ENCODE assay signal across 10 cellular contexts in genomic region chr3:45597581-45597980, GRCh38. TPM values are rescaled to one million over a fixed set of nuclear protein-coding genes. Genes with fewer than 3 reads are reported as not detected.
DNase-seq lines count a peak whose midpoint lies in the region; ATAC-seq, FAIRE-seq and TF ChIP-seq lines count a peak whose summit lies in the region.
"Had no signal": no experiment of that assay in that cellular context is flagged by ENCODE, and none has a peak within 500 bp of the region (broad histone marks: within the 10 kb centered on the region; RNA-seq: fewer than 3 reads in every experiment).

No MANE protein-coding gene starts in this region.

- H3K27me3 ChIP-seq in ascending aorta (no peaks in the 10 kb centered on the region), muscle layer of duodenum (ENCODE audit: low read depth, low read length) (no peaks in the 10 kb centered on the region)

- no peak for TF ChIP-seq POLR2A in A549 (IDR thresholded peaks at IDR 0.05; ENCODE audit: low read length)

- TF ChIP-seq CTCF in A549 (IDR thresholded peaks at IDR 0.05) (no peak), HFF-Myc (IDR thresholded peaks at IDR 0.05; ENCODE audit: low read depth, low read length, missing control alignments) (no peak), ascending aorta (IDR thresholded peaks at IDR 0.05) (no peak)

- H3K27ac ChIP-seq in A549: peak overlapping the region; percentile 30 to 94
- H3K27ac ChIP-seq in ascending aorta: peak overlapping the region; percentile 91 to 96
- H3K27ac ChIP-seq in muscle layer of duodenum (ENCODE audit: low read length): no peak overlapping the region

- POLR2A ChIA-PET in A549 (lab: Yijun Ruan, JAX): no interaction called here

- CTCF ChIA-PET in A549 (lab: Yijun Ruan, JAX): interaction anchor here (0.9 to 7.4 kb wide), 4 partner anchors 21 to 64 kb away, joined by 3 to 59 read pairs (median 4); no protein-coding TSS in a partner anchor

- DNase-seq in A549 (ENCODE audit: low read depth in 1 of 2, low spot score in 1 of 2): no peak
- DNase-seq in HFF-Myc (ENCODE audit: extremely low read depth, low read depth): no peak
- DNase-seq in ascending aorta (ENCODE audit: low spot score in 2 of 2): no peak
- no peak for DNase-seq in DMS 273 (lab: John Stamatoyannopoulos, UW; ENCODE audit: unreplicated experiment)
- DNase-seq in cerebellum (ENCODE audit: low spot score): no peak
- DNase-seq in OCI-M2 (lab: John Stamatoyannopoulos, UW; ENCODE audit: unreplicated experiment): no peak
- DNase-seq: NCI-H1417 treated with DMSO at 0.1 percent for 48 hours had no signal

- no peaks in the 10 kb centered on the region for H3K9me3 ChIP-seq in A549
- H3K9me3 ChIP-seq in ascending aorta: no peaks in the 10 kb centered on the region
- no peaks in the 10 kb centered on the region for H3K9me3 ChIP-seq in muscle layer of duodenum (ENCODE audit: control insufficient read depth in 1 of 2, low read length in 2 of 2)

- ATAC-seq in A549 (no peak), GM18511 (IDR thresholded peaks at IDR 0.05; ENCODE audit: unreplicated experiment) (no peak)
- ATAC-seq: sciatic nerve had no signal

- peak overlapping the region; percentile 63 for H3K4me3 ChIP-seq in A549
- peak overlapping the region; percentile 54 for H3K4me3 ChIP-seq in HFF-Myc (replicated peaks; ENCODE audit: low read depth, low read length)
- H3K4me3 ChIP-seq in ascending aorta: peak overlapping the region in 1 of 2 donors; percentile 81
- H3K4me3 ChIP-seq in muscle layer of duodenum (ENCODE audit: low read depth in 1 of 2, low read length in 2 of 2): peak overlapping the region; percentile 1 to 80

- TF ChIP-seq RAD21 in A549 (conservative IDR thresholded peaks at IDR 0.05 in 1 of 2, IDR thresholded peaks at IDR 0.05 in 1 of 2): no peak

- H3K36me3 ChIP-seq in ascending aorta (no peaks in the 10 kb centered on the region), muscle layer of duodenum (ENCODE audit: control insufficient read depth in 1 of 2, insufficient read depth in 2 of 2, low read length in 2 of 2) (peaks cover 0 to 6% of the 10 kb centered on the region in 2 donors)

- peaks cover 48% of the 10 kb centered on the region for H3K4me1 ChIP-seq in A549
- peaks cover 30 to 67% of the 10 kb centered on the region in 2 donors for H3K4me1 ChIP-seq in ascending aorta
- peaks cover 23 to 58% of the 10 kb centered on the region in 2 donors for H3K4me1 ChIP-seq in muscle layer of duodenum (ENCODE audit: control insufficient read depth in 1 of 2, insufficient read depth in 2 of 2, low read length in 2 of 2)

- 21% methylated on average over 4 of the region's 6 CpGs for WGBS in A549 (ENCODE audit: missing lambda C conversion rate)

- no peak for FAIRE-seq in A549 (lab: Jason Lieb, UNC)

- intact Hi-C loops in ascending aorta (cut with DNase I): loop anchor here (10.0 kb wide), 2 partner anchors 247 to 397 kb away; partner anchors contain the start of genes FYCO1 and LZTFL1

- H3K4me2 ChIP-seq in A549: peak overlapping the region; percentile 94

- no peak for TF ChIP-seq EP300 in A549 (IDR thresholded peaks at IDR 0.05)

TF ChIP-seq in A549, 52 proteins besides CTCF, POLR2A, EP300 and RAD21:
- TF ChIP-seq HDAC2 (IDR thresholded peaks at IDR 0.05): no peak
- no peak for TF ChIP-seq RNF2 (IDR thresholded peaks at IDR 0.05; ENCODE audit: borderline replicate concordance, low read depth)
- TF ChIP-seq MAZ (IDR thresholded peaks at IDR 0.05; ENCODE audit: borderline replicate concordance, low read depth, low read length): no peak
- no peak for TF ChIP-seq MYC (IDR thresholded peaks at IDR 0.05; ENCODE audit: borderline replicate concordance, low read length)
- no peak for TF ChIP-seq TP53 (CRISPR knock-in tag; IDR thresholded peaks at IDR 0.05)
- no peak for TF ChIP-seq CHD2 (IDR thresholded peaks at IDR 0.05; ENCODE audit: low read length, partially characterized antibody)
- TF ChIP-seq NFE2L2 (conservative IDR thresholded peaks at IDR 0.05; ENCODE audit: low read length): no peak
TF ChIP-seq in A549: peak in this region for 0.

RNA-seq across cellular contexts. Expression of gene LIMD1, which starts 3.0 kb away (rescaled TPM):
- polyA plus RNA-seq in A549 (2011; rRNA removed): 30.7 and 38.6 TPM in 2 replicates
- 14.9 and 20.0 TPM in 2 replicates for polyA plus RNA-seq in A549 (2012; cell fraction: cytosol; rRNA removed)
- polyA plus RNA-seq in A549 (2012; cell fraction: nucleus; rRNA removed): 48.7 and 51.2 TPM in 2 replicates
- 17.4 to 18.8 TPM (median 18.8 TPM) in 3 replicates for polyA plus RNA-seq in A549 (2017; fragmentation: RNase III; extraction: RNeasy Plus Mini Kit Qiagen cat#74134 plus additional on column Dnase treatment)
- polyA minus RNA-seq in A549 (2011; rRNA and poly(A)+ RNA removed): 95.4 and 109 TPM in 2 replicates
- 36.8 TPM for total RNA-seq in ascending aorta
- 11.6 TPM for total RNA-seq in cerebellum
